Comparison of ENCODE assay signal across 1 cellular context in genomic region chr14:74653386-74654138, GRCh38.
TF ChIP-seq lines count a peak whose summit lies in the region.

No MANE protein-coding gene starts in this region.

TF ChIP-seq in IMR-90, 13 proteins besides CTCF, POLR2A, EP300 and RAD21:
- no peak for TF ChIP-seq MXI1 (IDR thresholded peaks at IDR 0.05; ENCODE audit: borderline replicate concordance, low read depth, low read length)
- TF ChIP-seq CEBPB (IDR thresholded peaks at IDR 0.05; ENCODE audit: low read depth, low read length), result no peak
- no peak for TF ChIP-seq BHLHE40 (IDR thresholded peaks at IDR 0.05; ENCODE audit: low read depth, low read length)
- no peak for TF ChIP-seq RCOR1 (IDR thresholded peaks at IDR 0.05; ENCODE audit: insufficient replicate concordance, low read length)
- TF ChIP-seq SMC3 (IDR thresholded peaks at IDR 0.05; ENCODE audit: low read depth, low read length), result no peak
- no peak for TF ChIP-seq CHD1 (IDR thresholded peaks at IDR 0.05; ENCODE audit: low read depth, low read length)
- no peak for TF ChIP-seq USF2 (IDR thresholded peaks at IDR 0.05; ENCODE audit: low read depth, low read length)
- no peak for TF ChIP-seq RFX5 (IDR thresholded peaks at IDR 0.05; ENCODE audit: low read depth, low read length)
- no peak for TF ChIP-seq MAFK (IDR thresholded peaks at IDR 0.05; ENCODE audit: low read depth, low read length)
- TF ChIP-seq FOS (IDR thresholded peaks at IDR 0.05; ENCODE audit: low read depth, low read length), result no peak
- no peak for TF ChIP-seq ELK1 (IDR thresholded peaks at IDR 0.05; ENCODE audit: borderline replicate concordance, low read depth, low read length)
- TF ChIP-seq MAZ (IDR thresholded peaks at IDR 0.05; ENCODE audit: borderline replicate concordance, low read depth, low read length), result no peak
- no peak for TF ChIP-seq NFE2L2 (IDR thresholded peaks at IDR 0.05; ENCODE audit: low read depth, low read length)
